In the genomic region with DNA sequence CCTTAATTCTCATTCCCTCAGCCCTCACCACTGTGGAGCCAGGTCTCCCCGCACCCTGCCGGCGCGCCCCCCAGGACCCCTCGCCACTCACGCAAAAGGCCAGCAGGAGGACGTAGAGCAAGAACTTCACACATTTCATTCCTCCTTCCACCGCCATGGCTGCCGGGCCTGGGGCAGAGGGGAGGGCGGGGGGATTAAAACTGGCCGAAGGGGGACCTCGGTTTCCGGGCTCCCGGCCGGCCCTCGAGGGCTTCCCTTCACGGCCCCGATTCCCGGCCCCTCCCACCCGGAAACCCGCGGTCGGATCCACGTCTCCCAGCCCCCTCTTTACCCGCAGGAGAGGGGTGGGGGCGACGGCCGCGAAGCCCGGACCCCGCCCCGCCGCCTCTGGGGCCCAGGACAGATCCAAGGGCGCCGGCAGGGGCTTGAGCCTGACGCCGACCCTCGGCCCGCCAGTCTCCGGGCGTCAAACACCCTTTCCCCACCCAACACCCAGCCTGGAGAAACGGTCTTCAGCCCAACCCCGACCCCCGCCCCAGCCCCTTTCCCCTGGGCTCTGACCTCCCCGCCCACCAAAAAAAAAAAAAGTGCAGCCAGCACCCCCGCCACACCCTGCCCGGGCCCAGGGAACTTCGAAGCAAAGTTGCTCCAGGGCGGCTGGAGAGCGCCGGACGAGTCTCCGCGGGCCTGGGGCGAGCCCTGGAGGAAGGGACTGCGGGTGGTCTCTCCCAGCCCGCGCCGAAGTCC, we compare ENCODE assay signal across 8 cellular contexts. TPM values are rescaled to one million over a fixed set of nuclear protein-coding genes. Genes with fewer than 3 reads are reported as not detected.
DNase-seq lines count a peak whose midpoint lies in the region; ATAC-seq and TF ChIP-seq lines count a peak whose summit lies in the region.

No MANE protein-coding gene starts in this region.

- H3K4me1 ChIP-seq in HCT116 (ENCODE audit: control insufficient read depth in 1 of 2, insufficient read depth in 2 of 2, low read length in 2 of 2), result peaks cover 18 to 52% of the 10 kb centered on the region in 2 experiments
- H3K4me1 ChIP-seq in OCI-LY3 (ENCODE audit: low read length), result peaks cover 15% of the 10 kb centered on the region

- H3K4me3 ChIP-seq in HCT116 (replicated peaks in 1 of 2; ENCODE audit: low read depth in 1 of 2, low read length in 2 of 2) (peak overlapping the region; percentile 88 to 96), OCI-LY3 (ENCODE audit: low read length) (peak overlapping the region; percentile 87)

- H3K9me3 ChIP-seq in HCT116 (ENCODE audit: control insufficient read depth in 1 of 2, insufficient read depth in 1 of 2, low read depth in 1 of 2, low read length in 2 of 2), result no peaks in the 10 kb centered on the region
- no peaks in the 10 kb centered on the region for H3K9me3 ChIP-seq in OCI-LY3 (ENCODE audit: insufficient read depth, low read length)

- no peaks in the 10 kb centered on the region for H3K9me2 ChIP-seq in HCT116 (ENCODE audit: insufficient read depth)

- H3K9ac ChIP-seq in HCT116 (ENCODE audit: low read length) (peak overlapping the region; percentile 93), OCI-LY3 (ENCODE audit: low read length) (peak overlapping the region; percentile 88)

- peak overlapping the region; percentile 95 for H3K4me2 ChIP-seq in HCT116 (ENCODE audit: low read length)
- peak overlapping the region; percentile 93 for H3K4me2 ChIP-seq in OCI-LY3 (ENCODE audit: low read length)

- no peak for TF ChIP-seq RAD21 in HCT116 (IDR thresholded peaks at IDR 0.05; ENCODE audit: low read depth)

- DNase-seq in activated T-cell treated with anti-CD3 and anti-CD28 coated beads, Interleukin-2, amount 50 U/mL, for 24 hours, result peak; percentile 57
- no peak for DNase-seq in activated T-cell treated with anti-CD3 and anti-CD28 coated beads, Interleukin-2, amount 50 U/mL, for 1 hour
- DNase-seq in HCT116 (ENCODE audit: low read depth, low spot score) (no peak), caudate nucleus (lab: John Stamatoyannopoulos, UW) (peak in 52 of 61 donors; percentile 31 to 81 (median 56)), kidney tubule cell (ENCODE audit: low spot score) (peak; percentile 73)
- no peak for DNase-seq in stimulated activated effector memory CD8-positive, alpha-beta T cell treated with anti-CD3 and anti-CD28 coated beads, Interleukin-12 subunit alpha, Interleukin-12 subunit beta, amount 100 ng/mL, for 72 hours (ENCODE audit: low spot score in 2 of 2)
- no peak for DNase-seq in central memory CD4-positive, alpha-beta T cell

- H3K27ac ChIP-seq in HCT116 (ENCODE audit: low read depth, low read length) (peak overlapping the region; percentile 94), OCI-LY3 (ENCODE audit: low read length) (peak overlapping the region; percentile 24; the same call in 1 of the 2 replicates), caudate nucleus (ENCODE audit: low read depth, low read length) (peak overlapping the region; percentile 100)

- no peaks in the 10 kb centered on the region for H3K27me3 Mint-ChIP-seq in activated T-cell treated with anti-CD3 and anti-CD28 coated beads, Interleukin-2, amount 50 U/mL, for 24 hours

- H4K20me1 ChIP-seq in HCT116 (ENCODE audit: insufficient read depth), result no peaks in the 10 kb centered on the region
- no peaks in the 10 kb centered on the region for H4K20me1 ChIP-seq in OCI-LY3 (ENCODE audit: insufficient read depth, low read length)

- CTCF ChIA-PET in HCT116 (lab: Charles Lee), result interaction anchor here (1.2 to 1.9 kb wide), 6 partner anchors 8 to 461 kb away, joined by 3 to 48 read pairs (median 6); a partner anchor contains a TSS

- TF ChIP-seq CTCF in HCT116 (IDR thresholded peaks at IDR 0.05 in 2 of 3, conservative IDR thresholded peaks at IDR 0.05 in 1 of 3; ENCODE audit: borderline replicate concordance in 1 of 3, insufficient read depth in 1 of 3, low read depth in 2 of 3, low read length in 2 of 3) (no peak), OCI-LY3 (IDR thresholded peaks at IDR 0.05; ENCODE audit: low read depth, low read length) (no peak)

- peaks cover 9 to 35% of the 10 kb centered on the region in 2 experiments; a peak in 3 of 4 replicates for H3K36me3 ChIP-seq in HCT116 (ENCODE audit: control insufficient read depth in 1 of 2, insufficient read depth in 2 of 2, low read length in 2 of 2)
- peaks cover 7% of the 10 kb centered on the region for H3K36me3 ChIP-seq in OCI-LY3 (replicated peaks; ENCODE audit: low read depth, low read length)

- intact Hi-C loops in HCT116 (cut with micrococcal nuclease), result no loop called here

- H3K79me2 ChIP-seq in HCT116 (ENCODE audit: insufficient read depth, low read length), result peaks cover 22% of the 10 kb centered on the region
- peaks cover 13% of the 10 kb centered on the region for H3K79me2 ChIP-seq in OCI-LY3 (ENCODE audit: low read length)

- BruUV-seq in HCT116 (replicated peaks; lab: Mats Ljungman, UMichigan), result no TSS peak

- TF ChIP-seq POLR2A in HCT116 (IDR thresholded peaks at IDR 0.05; ENCODE audit: borderline replicate concordance, extremely low read depth, insufficient read depth, insufficient read length), result no peak

- RAD21 ChIA-PET in HCT116 (lab: Charles Lee; ENCODE audit: low non-redundant PET in 1 of 2, low total read pairs in 2 of 2, uncharacterized antibody in 2 of 2, unreplicated experiment in 2 of 2), result interaction anchor here in 1 of 2 experiments (1.8 kb wide), 1 partner anchor 10 kb away, joined by 7 read pairs; no protein-coding TSS in a partner anchor

- H2AFZ ChIP-seq in HCT116 (ENCODE audit: low read depth, low read length, poor library complexity, severe bottlenecking) (no peak overlapping the region), OCI-LY3 (ENCODE audit: low read depth, low read length) (no peak overlapping the region)

- H3K9me3 Mint-ChIP-seq in activated T-cell treated with anti-CD3 and anti-CD28 coated beads, Interleukin-2, amount 50 U/mL, for 24 hours, result no peaks in the 10 kb centered on the region
- H3K9me3 Mint-ChIP-seq in stimulated activated effector memory CD8-positive, alpha-beta T cell treated with anti-CD3 and anti-CD28 coated beads, Interleukin-12 subunit alpha, Interleukin-12 subunit beta, amount 100 ng/mL, for 72 hours, result no peaks in the 10 kb centered on the region

- H3K27me3 ChIP-seq in HCT116 (ENCODE audit: insufficient read depth, low read length) (no peaks in the 10 kb centered on the region), OCI-LY3 (ENCODE audit: low read depth, low read length) (no peaks in the 10 kb centered on the region)

- POLR2A ChIA-PET in HCT116 (lab: Charles Lee), result interaction anchor here (0.7 to 2.3 kb wide), 5 partner anchors 10 to 945 kb away, joined by 3 to 24 read pairs (median 4); a partner anchor contains a TSS

- H3K4me1 Mint-ChIP-seq in activated T-cell treated with anti-CD3 and anti-CD28 coated beads, Interleukin-2, amount 50 U/mL, for 24 hours (ENCODE audit: low read depth), result peaks cover 46% of the 10 kb centered on the region
- peaks cover 52% of the 10 kb centered on the region for H3K4me1 Mint-ChIP-seq in stimulated activated effector memory CD8-positive, alpha-beta T cell treated with anti-CD3 and anti-CD28 coated beads, Interleukin-12 subunit alpha, Interleukin-12 subunit beta, amount 100 ng/mL, for 72 hours

- H3K36me3 Mint-ChIP-seq in activated T-cell treated with anti-CD3 and anti-CD28 coated beads, Interleukin-2, amount 50 U/mL, for 24 hours (ENCODE audit: low read depth), result peaks cover 55% of the 10 kb centered on the region
- peaks cover 57% of the 10 kb centered on the region for H3K36me3 Mint-ChIP-seq in stimulated activated effector memory CD8-positive, alpha-beta T cell treated with anti-CD3 and anti-CD28 coated beads, Interleukin-12 subunit alpha, Interleukin-12 subunit beta, amount 100 ng/mL, for 72 hours

- ATAC-seq in HCT116, result peak; percentile 33
- ATAC-seq in stimulated activated effector memory CD8-positive, alpha-beta T cell treated with anti-CD3 and anti-CD28 coated beads, Interleukin-12 subunit alpha, Interleukin-12 subunit beta, amount 100 ng/mL, for 72 hours, result peak; percentile 5

- H3K4me3 Mint-ChIP-seq in activated T-cell treated with anti-CD3 and anti-CD28 coated beads, Interleukin-2, amount 50 U/mL, for 24 hours, result peak overlapping the region; percentile 86
- peak overlapping the region; percentile 87 for H3K4me3 Mint-ChIP-seq in stimulated activated effector memory CD8-positive, alpha-beta T cell treated with anti-CD3 and anti-CD28 coated beads, Interleukin-12 subunit alpha, Interleukin-12 subunit beta, amount 100 ng/mL, for 72 hours

- H3K27ac Mint-ChIP-seq in activated T-cell treated with anti-CD3 and anti-CD28 coated beads, Interleukin-2, amount 50 U/mL, for 24 hours, result peak overlapping the region; percentile 87
- peak overlapping the region; percentile 99 for H3K27ac Mint-ChIP-seq in stimulated activated effector memory CD8-positive, alpha-beta T cell treated with anti-CD3 and anti-CD28 coated beads, Interleukin-12 subunit alpha, Interleukin-12 subunit beta, amount 100 ng/mL, for 72 hours

TF ChIP-seq in HCT116, 20 proteins besides CTCF, POLR2A, EP300 and RAD21:
- TF ChIP-seq FOSL1 (IDR thresholded peaks at IDR 0.05; ENCODE audit: low read depth) (no peak), TCF7L2 (IDR thresholded peaks at IDR 0.05; ENCODE audit: borderline replicate concordance, extremely low read depth, insufficient read depth, insufficient read length) (peak; percentile 47)

RNA-seq across cellular contexts. Expression of a gene that starts 0.5 kb away (rescaled TPM):
- 355 TPM for total RNA-seq in HCT116 (2021; ENCODE audit: unreplicated experiment)
- polyA plus RNA-seq in HCT116 (2012), result 349 and 393 TPM in 2 replicates

RNA-seq across cellular contexts. Expression of a gene that starts 8.2 kb away (rescaled TPM):
- total RNA-seq in HCT116 (2021; ENCODE audit: unreplicated experiment), result 6.2 TPM
- polyA plus RNA-seq in HCT116 (2012), result 3.2 and 3.3 TPM in 2 replicates

RNA-seq across cellular contexts. Expression of a gene that starts 12.5 kb away (rescaled TPM):
- total RNA-seq in HCT116 (2021; ENCODE audit: unreplicated experiment), result 85.5 TPM
- polyA plus RNA-seq in HCT116 (2012), result 137 and 151 TPM in 2 replicates

RNA-seq across cellular contexts. Expression of a gene that starts 14.6 kb away (rescaled TPM):
- 5.3 TPM for total RNA-seq in HCT116 (2021; ENCODE audit: unreplicated experiment)
- 5.1 and 6.5 TPM in 2 replicates for polyA plus RNA-seq in HCT116 (2012)

RNA-seq across cellular contexts. Expression of a gene that starts 20.7 kb away (rescaled TPM):
- total RNA-seq in HCT116 (2021; ENCODE audit: unreplicated experiment), result 17.8 TPM
- 14.7 and 15.0 TPM in 2 replicates for polyA plus RNA-seq in HCT116 (2012)

Comparison
In these comparisons a context has a peak if more than half of its experiments do, and no peak if none do; other contexts are left out.
1. DNase-seq: peak in activated T-cell treated with anti-CD3 and anti-CD28 coated beads, Interleukin-2, amount 50 U/mL, for 24 hours (single experiment), caudate nucleus (52 of 61) and kidney tubule cell (single experiment); none in activated T-cell treated with anti-CD3 and anti-CD28 coated beads, Interleukin-2, amount 50 U/mL, for 1 hour (single experiment), HCT116 (single experiment), stimulated activated effector memory CD8-positive, alpha-beta T cell treated with anti-CD3 and anti-CD28 coated beads, Interleukin-12 subunit alpha, Interleukin-12 subunit beta, amount 100 ng/mL, for 72 hours (0 of 2) and central memory CD4-positive, alpha-beta T cell (single experiment).
2. H3K27ac ChIP-seq: peak in every context shown above with its lines; median percentile 100 in caudate nucleus; 94 in HCT116; 24 in OCI-LY3.